Comparison of ENCODE assay signal across 18 cellular contexts in genomic region chr1:53562983-53563379, GRCh38.
DNase-seq lines count a peak whose midpoint lies in the region; ATAC-seq and TF ChIP-seq lines count a peak whose summit lies in the region.
"Had no signal": no experiment of that assay in that cellular context is flagged by ENCODE, and none has a peak within 500 bp of the region (broad histone marks: within the 10 kb centered on the region; RNA-seq: fewer than 3 reads in every experiment).

No MANE protein-coding gene starts in this region.

- H3K27ac Mint-ChIP-seq in T-helper 1 cell treated with Interleukin-12 subunit alpha and Interleukin-12 subunit beta and Interleukin-4 antibody, amounts not matched to agents 30 μg/mL and 1 μg/mL, for 36 hours = no peak overlapping the region
- peak overlapping the region; percentile 58 for H3K27ac Mint-ChIP-seq in activated T-helper 17 cell treated with anti-CD3 and anti-CD28 coated beads, Interleukin-2, amount 50 U/mL, for 72 hours
- H3K27ac Mint-ChIP-seq in nephron progenitor cell (peak overlapping the region; percentile 73), chondrocyte (ENCODE audit: unreplicated experiment) (no peak overlapping the region)
- H3K27ac Mint-ChIP-seq: CD14-positive monocyte; CD8-positive, alpha-beta T cell had no signal

- no peak for TF ChIP-seq EP300 in esophagus muscularis mucosa (IDR thresholded peaks at IDR 0.05)

- no peaks in the 10 kb centered on the region for H3K9me3 Mint-ChIP-seq in T-helper 1 cell treated with Interleukin-12 subunit alpha and Interleukin-12 subunit beta and Interleukin-4 antibody, amounts not matched to agents 30 μg/mL and 1 μg/mL, for 36 hours
- H3K9me3 Mint-ChIP-seq in activated T-helper 17 cell treated with anti-CD3 and anti-CD28 coated beads, Interleukin-2, amount 50 U/mL, for 72 hours = peaks cover 7% of the 10 kb centered on the region
- H3K9me3 Mint-ChIP-seq in nephron progenitor cell = peaks cover 7% of the 10 kb centered on the region
- H3K9me3 Mint-ChIP-seq in chondrocyte (ENCODE audit: low read depth) = peaks cover 6% of the 10 kb centered on the region

- H3K4me3 Mint-ChIP-seq in T-helper 1 cell treated with Interleukin-12 subunit alpha and Interleukin-12 subunit beta and Interleukin-4 antibody, amounts not matched to agents 30 μg/mL and 1 μg/mL, for 36 hours = peak overlapping the region; percentile 27
- peak overlapping the region; percentile 21 for H3K4me3 Mint-ChIP-seq in activated T-helper 17 cell treated with anti-CD3 and anti-CD28 coated beads, Interleukin-2, amount 50 U/mL, for 72 hours
- H3K4me3 Mint-ChIP-seq in nephron progenitor cell (no peak overlapping the region), chondrocyte (ENCODE audit: unreplicated experiment) (no peak overlapping the region)
- H3K4me3 Mint-ChIP-seq: CD14-positive monocyte had no signal

- peaks cover 0 to 26% (median 0%) of the 10 kb centered on the region in 4 donors for H3K27me3 ChIP-seq in esophagus muscularis mucosa

- intact Hi-C loops in esophagus muscularis mucosa (cut with DNase I) = no loop called here

- H3K27me3 Mint-ChIP-seq in T-helper 1 cell treated with Interleukin-12 subunit alpha and Interleukin-12 subunit beta and Interleukin-4 antibody, amounts not matched to agents 30 μg/mL and 1 μg/mL, for 36 hours (ENCODE audit: low read depth) = peaks cover 44% of the 10 kb centered on the region
- peaks cover 45% of the 10 kb centered on the region for H3K27me3 Mint-ChIP-seq in activated T-helper 17 cell treated with anti-CD3 and anti-CD28 coated beads, Interleukin-2, amount 50 U/mL, for 72 hours
- peaks cover 14% of the 10 kb centered on the region for H3K27me3 Mint-ChIP-seq in nephron progenitor cell (ENCODE audit: low read depth, poor library complexity)
- H3K27me3 Mint-ChIP-seq in chondrocyte (ENCODE audit: low read depth) = no peaks in the 10 kb centered on the region

- no peak for ATAC-seq in activated T-helper 17 cell treated with anti-CD3 and anti-CD28 coated beads, Interleukin-2, amount 50 U/mL, for 72 hours (replicated peaks)
- ATAC-seq: HCT116 had no signal

- H3K4me3 ChIP-seq in esophagus muscularis mucosa = no peak overlapping the region
- H3K4me3 ChIP-seq: GM23248 had no signal

- 86% methylated on average over 3 of the region's 3 CpGs for WGBS in esophagus muscularis mucosa

- no peak for TF ChIP-seq POLR2A in esophagus muscularis mucosa (IDR thresholded peaks at IDR 0.05; ENCODE audit: low read depth)

- H3K36me3 ChIP-seq in KOPT-K1 (ENCODE audit: insufficient read depth, low read length) (no peaks in the 10 kb centered on the region), esophagus muscularis mucosa (no peaks in the 10 kb centered on the region)

- H3K4me1 Mint-ChIP-seq in T-helper 1 cell treated with Interleukin-12 subunit alpha and Interleukin-12 subunit beta and Interleukin-4 antibody, amounts not matched to agents 30 μg/mL and 1 μg/mL, for 36 hours (ENCODE audit: low read depth) = peaks cover 14% of the 10 kb centered on the region
- H3K4me1 Mint-ChIP-seq in activated T-helper 17 cell treated with anti-CD3 and anti-CD28 coated beads, Interleukin-2, amount 50 U/mL, for 72 hours = peaks cover 13% of the 10 kb centered on the region
- H3K4me1 Mint-ChIP-seq in nephron progenitor cell (peaks cover 39% of the 10 kb centered on the region), chondrocyte (ENCODE audit: low read depth) (peaks cover 28% of the 10 kb centered on the region)
- H3K4me1 Mint-ChIP-seq: CD14-positive monocyte had no signal

- no peak for DNase-seq in T-helper 1 cell
- no peak for DNase-seq in nephron progenitor cell
- no peak for DNase-seq in esophagus muscularis mucosa (ENCODE audit: extremely low spot score)
- DNase-seq in chondrocyte (ENCODE audit: low spot score) = no peak
- DNase-seq in SW 1271 (lab: John Stamatoyannopoulos, UW) = no peak
- DNase-seq: COR-L47, DMS153, DMS79 treated with DMSO at 0.1 percent for 48 hours, EL, GM23248 had no signal

- no peaks in the 10 kb centered on the region for H3K4me1 ChIP-seq in esophagus muscularis mucosa

- no peak for TF ChIP-seq CTCF in nephron progenitor cell (IDR thresholded peaks at IDR 0.05)
- TF ChIP-seq CTCF in esophagus muscularis mucosa (IDR thresholded peaks at IDR 0.05) = no peak
- no peak for TF ChIP-seq CTCF in chondrocyte (IDR thresholded peaks at IDR 0.05)

- H3K27ac ChIP-seq in KOPT-K1 (ENCODE audit: low read depth, low read length, poor library complexity, severe bottlenecking) (peak overlapping the region; percentile 2), esophagus muscularis mucosa (replicated peaks in 1 of 4) (no peak overlapping the region)
- H3K27ac ChIP-seq: 22Rv1, GM23248, HL-60 had no signal

- H3K9me3 ChIP-seq in KOPT-K1 (ENCODE audit: insufficient read depth, low read length, poor library complexity, severe bottlenecking) (no peaks in the 10 kb centered on the region), esophagus muscularis mucosa (no peaks in the 10 kb centered on the region)

- no peaks in the 10 kb centered on the region for H3K36me3 Mint-ChIP-seq in T-helper 1 cell treated with Interleukin-12 subunit alpha and Interleukin-12 subunit beta and Interleukin-4 antibody, amounts not matched to agents 30 μg/mL and 1 μg/mL, for 36 hours (ENCODE audit: low read depth)
- no peaks in the 10 kb centered on the region for H3K36me3 Mint-ChIP-seq in activated T-helper 17 cell treated with anti-CD3 and anti-CD28 coated beads, Interleukin-2, amount 50 U/mL, for 72 hours (ENCODE audit: low read depth)
- H3K36me3 Mint-ChIP-seq in nephron progenitor cell (ENCODE audit: low read depth) (no peaks in the 10 kb centered on the region), chondrocyte (ENCODE audit: low read depth) (peaks cover 10% of the 10 kb centered on the region)
- H3K36me3 Mint-ChIP-seq: CD14-positive monocyte; CD8-positive, alpha-beta T cell had no signal

Comparison
In these comparisons a context has a peak if more than half of its experiments do, and no peak if none do; other contexts are left out.
1. H3K27ac Mint-ChIP-seq: peak in activated T-helper 17 cell treated with anti-CD3 and anti-CD28 coated beads, Interleukin-2, amount 50 U/mL, for 72 hours (single experiment) and nephron progenitor cell (single experiment); none in T-helper 1 cell treated with Interleukin-12 subunit alpha and Interleukin-12 subunit beta and Interleukin-4 antibody, amounts not matched to agents 30 μg/mL and 1 μg/mL, for 36 hours (single experiment) and chondrocyte (single experiment).
2. H3K4me3 Mint-ChIP-seq: peak in T-helper 1 cell treated with Interleukin-12 subunit alpha and Interleukin-12 subunit beta and Interleukin-4 antibody, amounts not matched to agents 30 μg/mL and 1 μg/mL, for 36 hours (single experiment) and activated T-helper 17 cell treated with anti-CD3 and anti-CD28 coated beads, Interleukin-2, amount 50 U/mL, for 72 hours (single experiment); none in nephron progenitor cell (single experiment) and chondrocyte (single experiment).